In genomic region chr10:21515581-21516269, GRCh38 we compare ENCODE assay signal across 9 cellular contexts. TPM values are rescaled to one million over a fixed set of nuclear protein-coding genes. Genes with fewer than 3 reads are reported as not detected.
DNase-seq lines count a peak whose midpoint lies in the region; ATAC-seq and TF ChIP-seq lines count a peak whose summit lies in the region.
"Had no signal": no experiment of that assay in that cellular context is flagged by ENCODE, and none has a peak within 500 bp of the region (broad histone marks: within the 10 kb centered on the region; RNA-seq: fewer than 3 reads in every experiment).

No MANE protein-coding gene starts in this region.

- no peaks in the 10 kb centered on the region; the same call in 1 of the 2 replicates for H3K9me3 ChIP-seq in AG04450 (ENCODE audit: control insufficient read depth, insufficient read depth, low read length)
- no peaks in the 10 kb centered on the region for H3K9me3 ChIP-seq in ectodermal cell (ENCODE audit: control insufficient read depth, low read length)

- peaks cover 66 to 83% of the 10 kb centered on the region in 2 donors for H3K27me3 Mint-ChIP-seq in natural killer cell (ENCODE audit: low read depth in 2 of 2)

- POLR2A ChIA-PET in AG04450 (lab: Yijun Ruan, JAX), result interaction anchor here (1.4 to 2.3 kb wide), 2 partner anchors 10 to 19 kb away, joined by 7 to 10 read pairs; partner anchors contain the start of gene SKIDA1

- intact Hi-C loops in natural killer cell (cut with micrococcal nuclease), result loop anchor here (2.0 kb wide), 1 partner anchor 19 kb away; no protein-coding TSS in a partner anchor

- peak overlapping the region; percentile 75 for H3K4me3 Mint-ChIP-seq in natural killer cell

- H3K36me3 Mint-ChIP-seq in natural killer cell, result no peaks in the 10 kb centered on the region

- DNase-seq in AG04450 (ENCODE audit: low read depth, low spot score), result no peak
- DNase-seq in LNCaP clone FGC (ENCODE audit: low read depth), result no peak
- no peak for DNase-seq in natural killer cell
- DNase-seq in ACHN, result no peak
- no peak for DNase-seq in cerebellar cortex (ENCODE audit: low spot score)
- DNase-seq: NCI-H1105 had no signal

- H3K4me1 ChIP-seq in ectodermal cell (ENCODE audit: control insufficient read depth, insufficient read depth, low read length), result peaks cover 3% of the 10 kb centered on the region

- in situ Hi-C loops in ACHN (cut with HindIII; ENCODE audit: low pct_ligation_motif_present, low pct_unique_long_range_greater_than_20kb, low sequenced_read_pairs), result no loop called here

- ATAC-seq in natural killer cell (no peak), GM18907 (IDR thresholded peaks at IDR 0.05; ENCODE audit: unreplicated experiment) (no peak), GM18505 (IDR thresholded peaks at IDR 0.05; ENCODE audit: unreplicated experiment) (no peak)

- H3K9me3 Mint-ChIP-seq in natural killer cell, result no peaks in the 10 kb centered on the region

- 1% methylated on average over 11 of the region's 12 CpGs for WGBS in ectodermal cell, 2 experiments

- TF ChIP-seq CTCF in AG04450 (IDR thresholded peaks at IDR 0.05; ENCODE audit: low read depth, low read length) (no peak), LNCaP clone FGC (IDR thresholded peaks at IDR 0.05; ENCODE audit: control insufficient read depth, extremely low read depth, insufficient read depth) (no peak), natural killer cell (IDR thresholded peaks at IDR 0.05) (no peak)

- H3K36me3 ChIP-seq in ectodermal cell (ENCODE audit: control insufficient read depth, insufficient read depth, low read length), result peaks cover 48% of the 10 kb centered on the region

- peaks cover 23 to 29% of the 10 kb centered on the region in 2 donors for H3K4me1 Mint-ChIP-seq in natural killer cell

- no peaks in the 10 kb centered on the region for H3K27me3 ChIP-seq in AG04450 (ENCODE audit: control insufficient read depth, insufficient read depth, low read length)
- H3K27me3 ChIP-seq in ectodermal cell (ENCODE audit: control insufficient read depth, insufficient read depth, low read length, poor library complexity, severe bottlenecking), result no peaks in the 10 kb centered on the region

- H3K27ac ChIP-seq in AG04450 (ENCODE audit: low read depth, low read length) (no peak overlapping the region), ectodermal cell (ENCODE audit: insufficient read depth, low read depth, low read length, poor library complexity, severe bottlenecking) (peak overlapping the region; percentile 92)

- no peak overlapping the region for H3K27ac Mint-ChIP-seq in natural killer cell

- CTCF ChIA-PET in AG04450 (lab: Charles Lee), result interaction anchor here (1.4 to 2.5 kb wide), 2 partner anchors 17 to 20 kb away, joined by 4 to 10 read pairs; no protein-coding TSS in a partner anchor

- no peak for TF ChIP-seq POLR2A in GM18505 (IDR thresholded peaks at IDR 0.05; ENCODE audit: borderline replicate concordance, extremely low read depth, insufficient read depth, insufficient read length)

- H3K4me3 ChIP-seq in AG04450 (ENCODE audit: low read depth, low read length) (peak overlapping the region; percentile 70), LNCaP clone FGC (ENCODE audit: low read depth, low read length) (peak overlapping the region; percentile 55; the same call in 1 of the 2 replicates), ectodermal cell (ENCODE audit: insufficient read depth, low read depth, low read length) (peak overlapping the region; percentile 80)

RNA-seq across cellular contexts. Expression of gene SKIDA1, which starts 9.8 kb away (rescaled TPM):
- polyA plus RNA-seq in AG04450 (2011; rRNA removed), result 0.62 and 0.63 TPM in 2 replicates
- polyA minus RNA-seq in AG04450 (2011; rRNA and poly(A)+ RNA removed), result 0.83 and 0.87 TPM in 2 replicates
- 126 TPM for polyA plus RNA-seq in ectodermal cell (2013, experiment 1 of 4)
- 107 TPM for polyA plus RNA-seq in ectodermal cell (2013, experiment 2 of 4)
- 98.2 TPM for polyA plus RNA-seq in ectodermal cell (2013, experiment 3 of 4)
- 116 TPM for polyA plus RNA-seq in ectodermal cell (2013, experiment 4 of 4)
- total RNA-seq in natural killer cell, result not detected

RNA-seq across cellular contexts. Expression of gene MLLT10, which starts 18.3 kb away (rescaled TPM):
- 35.3 and 41.0 TPM in 2 replicates for polyA plus RNA-seq in AG04450 (2011; rRNA removed)
- 60.7 and 83.6 TPM in 2 replicates for polyA minus RNA-seq in AG04450 (2011; rRNA and poly(A)+ RNA removed)
- 56.5 TPM for polyA plus RNA-seq in ectodermal cell (2013, experiment 1 of 4)
- 63.5 TPM for polyA plus RNA-seq in ectodermal cell (2013, experiment 2 of 4)
- polyA plus RNA-seq in ectodermal cell (2013, experiment 3 of 4), result 51.2 TPM
- 51.5 TPM for polyA plus RNA-seq in ectodermal cell (2013, experiment 4 of 4)
- total RNA-seq in natural killer cell, result 10 to 100 TPM; 40.4 to 65.2 (median 60.0) TPM
